21 cellular contexts compared by ENCODE assay signal in genomic region chr3:59463253-59463652, GRCh38.
"Had no signal": no experiment of that assay in that cellular context is flagged by ENCODE, and none has a peak within 500 bp of the region (broad histone marks: within the 10 kb centered on the region; RNA-seq: fewer than 3 reads in every experiment).

No MANE protein-coding gene starts in this region.

- H3K4me3 ChIP-seq: MG63, SJCRH30 had no signal

- H3K27me3 ChIP-seq: MG63, SJCRH30 had no signal

- ATAC-seq: Panc1, PC-3, SK-N-SH treated with all-trans-retinoic acid at 6 μM for 48 hours had no signal

- DNase-seq: Karpas-422, KBM-7, MG63, NCI-H1092, NCI-H1105 treated with DMSO at 0.1 percent for 48 hours, NCI-H1417 treated with DMSO at 0.1 percent for 48 hours, NCI-H146, NCI-H1694 treated with DMSO at 0.1 percent for 48 hours, NCI-H1930, NCI-H2081, NCI-H2107, NCI-H2227 treated with DMSO at 0.1 percent for 48 hours, NCI-H524, NCI-H526 treated with DMSO at 0.1 percent for 48 hours, NCI-H748 treated with DMSO at 0.1 percent for 48 hours, PC-3, SHP77, SJCRH30 had no signal

- H3K4me1 ChIP-seq: SJCRH30 had no signal

- H3K27ac ChIP-seq: RWPE1, SJCRH30 had no signal

- H3K9me3 ChIP-seq: MG63, SJCRH30 had no signal

- H3K36me3 ChIP-seq: MG63, SJCRH30 had no signal
